1 cellular context compared by ENCODE assay signal in genomic region chr7:132161976-132162375, GRCh38.
TF ChIP-seq lines count a peak whose summit lies in the region.

No MANE protein-coding gene starts in this region.

TF ChIP-seq in GM23338, 12 proteins besides CTCF, POLR2A, EP300 and RAD21 (continued from another document):
- TF ChIP-seq, protein P1, sequence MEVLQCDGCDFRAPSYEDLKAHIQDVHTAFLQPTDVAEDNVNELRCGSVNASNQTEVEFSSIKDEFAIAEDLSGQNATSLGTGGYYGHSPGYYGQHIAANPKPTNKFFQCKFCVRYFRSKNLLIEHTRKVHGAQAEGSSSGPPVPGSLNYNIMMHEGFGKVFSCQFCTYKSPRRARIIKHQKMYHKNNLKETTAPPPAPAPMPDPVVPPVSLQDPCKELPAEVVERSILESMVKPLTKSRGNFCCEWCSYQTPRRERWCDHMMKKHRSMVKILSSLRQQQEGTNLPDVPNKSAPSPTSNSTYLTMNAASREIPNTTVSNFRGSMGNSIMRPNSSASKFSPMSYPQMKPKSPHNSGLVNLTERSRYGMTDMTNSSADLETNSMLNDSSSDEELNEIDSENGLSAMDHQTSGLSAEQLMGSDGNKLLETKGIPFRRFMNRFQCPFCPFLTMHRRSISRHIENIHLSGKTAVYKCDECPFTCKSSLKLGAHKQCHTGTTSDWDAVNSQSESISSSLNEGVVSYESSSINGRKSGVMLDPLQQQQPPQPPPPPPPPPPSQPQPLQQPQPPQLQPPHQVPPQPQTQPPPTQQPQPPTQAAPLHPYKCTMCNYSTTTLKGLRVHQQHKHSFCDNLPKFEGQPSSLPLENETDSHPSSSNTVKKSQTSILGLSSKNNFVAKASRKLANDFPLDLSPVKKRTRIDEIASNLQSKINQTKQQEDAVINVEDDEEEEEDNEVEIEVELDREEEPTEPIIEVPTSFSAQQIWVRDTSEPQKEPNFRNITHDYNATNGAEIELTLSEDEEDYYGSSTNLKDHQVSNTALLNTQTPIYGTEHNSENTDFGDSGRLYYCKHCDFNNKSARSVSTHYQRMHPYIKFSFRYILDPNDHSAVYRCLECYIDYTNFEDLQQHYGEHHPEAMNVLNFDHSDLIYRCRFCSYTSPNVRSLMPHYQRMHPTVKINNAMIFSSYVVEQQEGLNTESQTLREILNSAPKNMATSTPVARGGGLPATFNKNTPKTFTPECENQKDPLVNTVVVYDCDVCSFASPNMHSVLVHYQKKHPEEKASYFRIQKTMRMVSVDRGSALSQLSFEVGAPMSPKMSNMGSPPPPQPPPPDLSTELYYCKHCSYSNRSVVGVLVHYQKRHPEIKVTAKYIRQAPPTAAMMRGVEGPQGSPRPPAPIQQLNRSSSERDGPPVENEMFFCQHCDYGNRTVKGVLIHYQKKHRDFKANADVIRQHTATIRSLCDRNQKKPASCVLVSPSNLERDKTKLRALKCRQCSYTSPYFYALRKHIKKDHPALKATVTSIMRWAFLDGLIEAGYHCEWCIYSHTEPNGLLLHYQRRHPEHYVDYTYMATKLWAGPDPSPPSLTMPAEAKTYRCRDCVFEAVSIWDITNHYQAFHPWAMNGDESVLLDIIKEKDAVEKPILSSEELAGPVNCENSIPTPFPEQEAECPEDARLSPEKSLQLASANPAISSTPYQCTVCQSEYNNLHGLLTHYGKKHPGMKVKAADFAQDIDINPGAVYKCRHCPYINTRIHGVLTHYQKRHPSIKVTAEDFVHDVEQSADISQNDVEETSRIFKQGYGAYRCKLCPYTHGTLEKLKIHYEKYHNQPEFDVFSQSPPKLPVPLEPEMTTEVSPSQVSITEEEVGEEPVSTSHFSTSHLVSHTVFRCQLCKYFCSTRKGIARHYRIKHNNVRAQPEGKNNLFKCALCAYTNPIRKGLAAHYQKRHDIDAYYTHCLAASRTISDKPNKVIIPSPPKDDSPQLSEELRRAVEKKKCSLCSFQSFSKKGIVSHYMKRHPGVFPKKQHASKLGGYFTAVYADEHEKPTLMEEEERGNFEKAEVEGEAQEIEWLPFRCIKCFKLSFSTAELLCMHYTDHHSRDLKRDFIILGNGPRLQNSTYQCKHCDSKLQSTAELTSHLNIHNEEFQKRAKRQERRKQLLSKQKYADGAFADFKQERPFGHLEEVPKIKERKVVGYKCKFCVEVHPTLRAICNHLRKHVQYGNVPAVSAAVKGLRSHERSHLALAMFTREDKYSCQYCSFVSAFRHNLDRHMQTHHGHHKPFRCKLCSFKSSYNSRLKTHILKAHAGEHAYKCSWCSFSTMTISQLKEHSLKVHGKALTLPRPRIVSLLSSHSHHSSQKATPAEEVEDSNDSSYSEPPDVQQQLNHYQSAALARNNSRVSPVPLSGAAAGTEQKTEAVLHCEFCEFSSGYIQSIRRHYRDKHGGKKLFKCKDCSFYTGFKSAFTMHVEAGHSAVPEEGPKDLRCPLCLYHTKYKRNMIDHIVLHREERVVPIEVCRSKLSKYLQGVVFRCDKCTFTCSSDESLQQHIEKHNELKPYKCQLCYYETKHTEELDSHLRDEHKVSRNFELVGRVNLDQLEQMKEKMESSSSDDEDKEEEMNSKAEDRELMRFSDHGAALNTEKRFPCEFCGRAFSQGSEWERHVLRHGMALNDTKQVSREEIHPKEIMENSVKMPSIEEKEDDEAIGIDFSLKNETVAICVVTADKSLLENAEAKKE (CRISPR knock-in tag; IDR thresholded peaks at IDR 0.05), result no peak
- TF ChIP-seq EZH2phosphoT487 (IDR thresholded peaks at IDR 0.05; ENCODE audit: unreplicated experiment) (no peak), NANOG (IDR thresholded peaks at IDR 0.05; ENCODE audit: borderline replicate concordance) (no peak), CREB1 (CRISPR knock-in tag; IDR thresholded peaks at IDR 0.05; ENCODE audit: low read depth) (no peak)
